1 cellular context compared by ENCODE assay signal in the genomic region with DNA sequence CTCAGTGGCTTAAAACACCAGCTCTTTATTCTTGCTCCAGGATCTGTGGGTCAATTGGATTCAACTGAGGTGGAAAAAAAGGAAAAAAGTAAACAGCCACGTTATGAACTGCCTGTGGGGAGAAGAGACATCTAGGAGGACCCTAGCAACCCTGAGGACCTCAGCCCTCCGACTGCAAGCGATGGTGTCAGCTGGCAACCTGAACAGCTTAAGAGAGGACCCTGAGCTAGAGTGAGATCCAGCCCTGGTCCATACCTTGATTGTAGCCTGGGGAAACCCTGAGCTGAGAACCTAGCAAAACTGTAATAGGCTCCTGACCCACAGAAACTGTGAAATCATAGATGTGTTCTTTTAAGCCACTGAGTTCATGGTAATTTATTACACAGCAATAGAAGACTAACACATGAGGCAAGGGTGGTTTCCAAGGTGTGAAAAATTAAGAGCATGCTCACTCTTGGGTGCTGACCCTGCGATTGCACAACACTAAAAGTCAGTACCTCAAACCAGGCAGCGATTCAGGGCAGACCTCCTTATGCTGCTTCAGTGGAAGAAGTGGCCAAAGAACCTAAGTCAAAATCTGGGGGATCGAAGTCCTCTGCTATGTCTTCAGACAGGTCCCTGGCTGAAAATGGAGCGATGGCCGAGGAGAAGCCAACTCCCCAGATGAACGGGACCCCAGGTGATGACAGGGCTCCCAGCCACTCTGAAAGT.
TF ChIP-seq lines count a peak whose summit lies in the region.

No MANE protein-coding gene starts in this region.

TF ChIP-seq in HepG2, 621 proteins besides CTCF, POLR2A, EP300 and RAD21:
- TF ChIP-seq, protein P1, sequence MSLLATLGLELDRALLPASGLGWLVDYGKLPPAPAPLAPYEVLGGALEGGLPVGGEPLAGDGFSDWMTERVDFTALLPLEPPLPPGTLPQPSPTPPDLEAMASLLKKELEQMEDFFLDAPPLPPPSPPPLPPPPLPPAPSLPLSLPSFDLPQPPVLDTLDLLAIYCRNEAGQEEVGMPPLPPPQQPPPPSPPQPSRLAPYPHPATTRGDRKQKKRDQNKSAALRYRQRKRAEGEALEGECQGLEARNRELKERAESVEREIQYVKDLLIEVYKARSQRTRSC (CRISPR knock-in tag; IDR thresholded peaks at IDR 0.05; ENCODE audit: low read depth): no peak
- peak; percentile 76 for TF ChIP-seq CEBPB (IDR thresholded peaks at IDR 0.05; ENCODE audit: borderline replicate concordance, low read depth, low read length)
